In genomic region chr17:39982069-39982371, GRCh38 we compare ENCODE assay signal across 10 cellular contexts. TPM values are rescaled to one million over a fixed set of nuclear protein-coding genes. Genes with fewer than 3 reads are reported as not detected.
DNase-seq lines count a peak whose midpoint lies in the region; TF ChIP-seq lines count a peak whose summit lies in the region.
"Had no signal": no experiment of that assay in that cellular context is flagged by ENCODE, and none has a peak within 500 bp of the region (broad histone marks: within the 10 kb centered on the region; RNA-seq: fewer than 3 reads in every experiment).

No MANE protein-coding gene starts in this region.

- H3K4me1 ChIP-seq in CD8-positive, alpha-beta memory T cell (ENCODE audit: insufficient read depth, low read length): peaks cover 28% of the 10 kb centered on the region
- H3K4me1 ChIP-seq in OCI-LY7 (ENCODE audit: insufficient read depth, low read length, poor library complexity, severe bottlenecking): peaks cover 23% of the 10 kb centered on the region
- H3K4me1 ChIP-seq in ovary (ENCODE audit: insufficient read depth): peaks cover 1% of the 10 kb centered on the region

- no peak for DNase-seq in CD8-positive, alpha-beta memory T cell
- DNase-seq in OCI-LY7 (ENCODE audit: low spot score): peak; percentile 11
- DNase-seq in epithelial cell of esophagus (ENCODE audit: low read depth): no peak
- no peak for DNase-seq in ovary
- no peak for DNase-seq in SW480 (ENCODE audit: low spot score)
- DNase-seq in DMS153 treated with DMSO at 0.1 percent for 48 hours (lab: John Stamatoyannopoulos, UW; ENCODE audit: unreplicated experiment): no peak
- DNase-seq in GF-D8 (lab: John Stamatoyannopoulos, UW): no peak
- no peak for DNase-seq in anterior cingulate cortex (lab: John Stamatoyannopoulos, UW)
- DNase-seq: NCI-H146 had no signal

- peaks cover 36 to 56% (median 55%) of the 10 kb centered on the region in 3 donors for H3K4me1 Mint-ChIP-seq in CD8-positive, alpha-beta memory T cell

- H3K4me3 Mint-ChIP-seq in CD8-positive, alpha-beta memory T cell: peak overlapping the region; percentile 89 to 96 (median 95)

- CTCF ChIA-PET in CD8-positive, alpha-beta memory T cell (lab: Charles Lee): interaction anchor here (1.7 kb wide), 1 partner anchor 45 kb away, joined by 4 read pairs; no protein-coding TSS in a partner anchor
- CTCF ChIA-PET in OCI-LY7 (lab: Charles Lee; ENCODE audit: unreplicated experiment): interaction anchor here (0.6 kb wide), 1 partner anchor 105 kb away, joined by 3 read pairs; no protein-coding TSS in a partner anchor

- H2AFZ ChIP-seq in OCI-LY7 (ENCODE audit: low read length): no peak overlapping the region

- peak overlapping the region; percentile 64 for H3K4me3 ChIP-seq in CD8-positive, alpha-beta memory T cell (ENCODE audit: low read length)
- peak overlapping the region; percentile 96 for H3K4me3 ChIP-seq in OCI-LY7 (ENCODE audit: low read depth, low read length, poor library complexity, severe bottlenecking)
- peak overlapping the region; percentile 67 for H3K4me3 ChIP-seq in epithelial cell of esophagus (ENCODE audit: low read length)
- H3K4me3 ChIP-seq in ovary: peak overlapping the region; percentile 80

- H3K27me3 ChIP-seq in CD8-positive, alpha-beta memory T cell (ENCODE audit: insufficient read depth, low read length, poor library complexity, severe bottlenecking): no peaks in the 10 kb centered on the region
- H3K27me3 ChIP-seq in ovary: no peaks in the 10 kb centered on the region

- no peaks in the 10 kb centered on the region for H3K9me2 ChIP-seq in OCI-LY7 (ENCODE audit: insufficient read depth, low read length)

- POLR2A ChIA-PET in CD8-positive, alpha-beta memory T cell (lab: Charles Lee): interaction anchor here (0.6 kb wide), 1 partner anchor 93 kb away, joined by 4 read pairs; no protein-coding TSS in a partner anchor
- POLR2A ChIA-PET in OCI-LY7 (lab: Charles Lee): no interaction called here

- peaks cover 30% of the 10 kb centered on the region for H3K79me2 ChIP-seq in OCI-LY7 (ENCODE audit: insufficient read depth, low read depth, low read length)

- H4K20me1 ChIP-seq in OCI-LY7 (ENCODE audit: insufficient read depth, low read length): peaks cover 22% of the 10 kb centered on the region; the same call in 1 of the 2 replicates

- peaks cover 28% of the 10 kb centered on the region for H3K36me3 ChIP-seq in CD8-positive, alpha-beta memory T cell (ENCODE audit: insufficient read depth, low read length)
- H3K36me3 ChIP-seq in OCI-LY7 (ENCODE audit: insufficient read depth, low read length) (peaks cover 49% of the 10 kb centered on the region), ovary (no peaks in the 10 kb centered on the region)

- peak overlapping the region; percentile 85 for H3K27ac ChIP-seq in CD8-positive, alpha-beta memory T cell (ENCODE audit: low read depth, low read length)
- H3K27ac ChIP-seq in OCI-LY7 (ENCODE audit: low read depth, low read length, poor library complexity, severe bottlenecking): no peak overlapping the region
- no peak overlapping the region for H3K27ac ChIP-seq in ovary

- no peak for TF ChIP-seq CTCF in OCI-LY7 (conservative IDR thresholded peaks at IDR 0.05; ENCODE audit: low read length)
- no peak for TF ChIP-seq CTCF in epithelial cell of esophagus (IDR thresholded peaks at IDR 0.05; ENCODE audit: insufficient read depth, low read depth, low read length, missing control alignments)
- no peak for TF ChIP-seq CTCF in ovary (IDR thresholded peaks at IDR 0.05)

- H3K9me3 Mint-ChIP-seq in CD8-positive, alpha-beta memory T cell: no peaks in the 10 kb centered on the region

- peaks cover 5 to 50% (median 13%) of the 10 kb centered on the region in 3 donors for H3K36me3 Mint-ChIP-seq in CD8-positive, alpha-beta memory T cell

- no TSS peak for BruUV-seq in OCI-LY7 (replicated peaks; lab: Mats Ljungman, UMichigan)

- TF ChIP-seq EP300 in ovary (IDR thresholded peaks at IDR 0.05): no peak

- intact Hi-C loops in OCI-LY7 (cut with micrococcal nuclease; ENCODE audit: unreplicated experiment): no loop called here
- intact Hi-C loops in ovary (cut with DNase I): no loop called here

- WGBS in ovary, 3 donors: 10 to 27% (median 18%) methylated on average over 2 of the region's 2 CpGs

- TF ChIP-seq POLR2A in ovary (IDR thresholded peaks at IDR 0.05): no peak

- no peaks in the 10 kb centered on the region for H3K9me3 ChIP-seq in CD8-positive, alpha-beta memory T cell (ENCODE audit: low read length)
- H3K9me3 ChIP-seq in OCI-LY7 (ENCODE audit: low read length): no peaks in the 10 kb centered on the region
- no peaks in the 10 kb centered on the region for H3K9me3 ChIP-seq in ovary

- H3K27me3 Mint-ChIP-seq in CD8-positive, alpha-beta memory T cell: peaks cover 4% of the 10 kb centered on the region in 2 donors

- H3K4me2 ChIP-seq in OCI-LY7 (ENCODE audit: low read length): peak overlapping the region; percentile 93

- H3K27ac Mint-ChIP-seq in CD8-positive, alpha-beta memory T cell: peak overlapping the region in 7 of 8 donors; percentile 90 to 98 (median 95)

RNA-seq across cellular contexts. Expression of gene PSMD3, which starts 1.4 kb away (rescaled TPM):
- total RNA-seq in CD8-positive, alpha-beta memory T cell: 100 to 1,000 TPM; 185 to 186 TPM
- 51.1 TPM for polyA plus RNA-seq in CD8-positive, alpha-beta memory T cell
- total RNA-seq in OCI-LY7 (2014; rRNA removed; shearing (Covaris generic)): 149 and 150 TPM in 2 replicates
- total RNA-seq in OCI-LY7 (2022) (140 and 150 TPM in 2 replicates), ovary (10 to 100 TPM; 48.2 to 88.4 (median 75.8) TPM)
- 10 to 100 TPM; 63.9 to 70.1 TPM for polyA plus RNA-seq in ovary

RNA-seq across cellular contexts. Expression of gene GSDMA, which starts 19.2 kb away (rescaled TPM):
- not detected for total RNA-seq in CD8-positive, alpha-beta memory T cell
- 0.14 TPM for polyA plus RNA-seq in CD8-positive, alpha-beta memory T cell
- 0.15 and 0.57 TPM in 2 replicates for total RNA-seq in OCI-LY7 (2014; rRNA removed; shearing (Covaris generic))
- total RNA-seq in OCI-LY7 (2022) (0.15 and 0.17 TPM in 2 replicates), ovary (under 1 TPM in 2 of 7 donors, not detected in 5; 0.10 to 0.11 TPM)
- polyA plus RNA-seq in ovary: under 1 TPM; 0.19 to 0.55 TPM

RNA-seq across cellular contexts. Expression of gene CSF3, which starts 33.2 kb away (rescaled TPM):
- total RNA-seq in CD8-positive, alpha-beta memory T cell: not detected
- not detected for polyA plus RNA-seq in CD8-positive, alpha-beta memory T cell
- total RNA-seq in OCI-LY7 (2014; rRNA removed; shearing (Covaris generic)): not detected in 2 replicates
- not detected in 2 replicates for total RNA-seq in OCI-LY7 (2022)
- 100 to 1,000 TPM in 1 of 7 donors, 1 to 10 TPM in 2, under 1 TPM in 2, not detected in 2; 0.32 to 197 (median 1.7) TPM for total RNA-seq in ovary
- polyA plus RNA-seq in ovary: 1 to 10 TPM in 1 of 2 donors, not detected in 1; 1.1 TPM

RNA-seq across cellular contexts. Expression of gene LRRC3C, which starts 54.5 kb away (rescaled TPM):
- not detected for total RNA-seq in CD8-positive, alpha-beta memory T cell
- polyA plus RNA-seq in CD8-positive, alpha-beta memory T cell: not detected
- total RNA-seq in OCI-LY7 (2014; rRNA removed; shearing (Covaris generic)): not detected in 2 replicates
- not detected in 2 replicates for total RNA-seq in OCI-LY7 (2022)
- under 1 TPM in 1 of 7 donors, not detected in 6; 0.27 TPM for total RNA-seq in ovary
- polyA plus RNA-seq in ovary: under 1 TPM in 1 of 2 donors, not detected in 1; 0.12 TPM
- polyA plus RNA-seq: adipose tissue had no signal

RNA-seq across cellular contexts. Expression of gene ORMDL3, which starts 54.6 kb away (rescaled TPM):
- 10 to 100 TPM; 73.6 to 76.4 TPM for total RNA-seq in CD8-positive, alpha-beta memory T cell
- 217 TPM for polyA plus RNA-seq in CD8-positive, alpha-beta memory T cell
- total RNA-seq in OCI-LY7 (2014; rRNA removed; shearing (Covaris generic)): 62.2 and 62.6 TPM in 2 replicates
- total RNA-seq in OCI-LY7 (2022) (61.3 and 65.9 TPM in 2 replicates), ovary (10 to 100 TPM; 37.0 to 64.3 (median 52.2) TPM)
- polyA plus RNA-seq in ovary: 10 to 100 TPM; 43.7 to 97.5 TPM
